Comparison of ENCODE assay signal across 33 cellular contexts in genomic region chr4:140271553-140271952, GRCh38.
"Had no signal": no experiment of that assay in that cellular context is flagged by ENCODE, and none has a peak within 500 bp of the region (broad histone marks: within the 10 kb centered on the region; RNA-seq: fewer than 3 reads in every experiment).

No MANE protein-coding gene starts in this region.

- H3K9me3 ChIP-seq: ascending aorta, heart left ventricle, pancreas, prostate gland, thoracic aorta, uterus had no signal

- ATAC-seq: esophagus mucosa; heart left ventricle; left colon; naive thymus-derived CD8-positive, alpha-beta T cell; pancreas; sciatic nerve had no signal

- H3K4me1 ChIP-seq: ascending aorta, pancreas, prostate gland, uterus had no signal

- H3K27ac ChIP-seq: ascending aorta, brain microvascular endothelial cell, heart left ventricle, pancreas, prostate gland, skin epidermis, thoracic aorta, uterus, WERI-Rb-1 had no signal

- H3K4me3 ChIP-seq: ascending aorta, heart left ventricle, pancreas, prostate gland, skin epidermis, thoracic aorta, uterus had no signal

- H3K36me3 ChIP-seq: ascending aorta, brain microvascular endothelial cell, heart left ventricle, pancreas, prostate gland, thoracic aorta, uterus, WERI-Rb-1 had no signal

- H3K27me3 ChIP-seq: ascending aorta, brain microvascular endothelial cell, heart left ventricle, pancreas, uterus had no signal

- DNase-seq: activated CD4-positive, alpha-beta memory T cell treated with anti-CD3 and anti-CD28 coated beads, Interleukin-2, amount 10 ng/mL, durations not matched to agents 7 days and 5 days; activated CD4-positive, alpha-beta T cell treated with anti-CD3 and anti-CD28 coated beads, Interleukin-2, amount 10 ng/mL, durations not matched to agents 24 days and 14 days; activated CD4-positive, CD25-positive, alpha-beta regulatory T cell treated with anti-CD3 and anti-CD28 coated beads, Interleukin-2, amount 50 U/mL, for 72 hours; activated CD8-positive, alpha-beta memory T cell treated with anti-CD3 and anti-CD28 coated beads, Interleukin-2, amount 50 U/mL, for 48 hours; activated gamma-delta T cell; activated naive CD4-positive, alpha-beta T cell treated with anti-CD3 and anti-CD28 coated beads, Interleukin-2, amount 10 ng/mL, durations not matched to agents 7 days and 5 days; activated naive CD8-positive, alpha-beta T cell treated with anti-CD3 and anti-CD28 coated beads, Interleukin-2, amount 10 ng/mL, durations not matched to agents 7 days and 5 days; activated T-cell treated with anti-CD3 and anti-CD28 coated beads, Interleukin-2, amount 50 U/mL, for 24 hours; brain microvascular endothelial cell; caudate nucleus; endodermal cell; foreskin fibroblast; heart left ventricle; hypothalamus; immature natural killer cell; kidney; left colon; midbrain; naive thymus-derived CD8-positive, alpha-beta T cell; nucleus accumbens; pancreas; retina; stimulated activated CD4-positive, alpha-beta T cell treated with anti-CD3 and anti-CD28 coated beads, Interleukin-12 subunit alpha, Interleukin-12 subunit beta, amount 100 ng/mL, for 4 hours; stimulated activated CD4-positive, alpha-beta T cell treated with anti-CD3 and anti-CD28 coated beads, Interleukin-4, amount 100 ng/mL, for 1 hour; trophoblast cell; uterus; WERI-Rb-1 had no signal
